ENCODE assay signal across 30 cellular contexts in genomic region chr6:14040042-14040441, GRCh38.
A peak's percentile ranks its signal among the peaks of the same experiment; 100 is the strongest.
DNase-seq lines count a peak whose midpoint lies in the region; ATAC-seq and TF ChIP-seq lines count a peak whose summit lies in the region.
"Had no signal": no experiment of that assay in that cellular context is flagged by ENCODE, and none has a peak within 500 bp of the region (broad histone marks: within the 10 kb centered on the region; RNA-seq: fewer than 3 reads in every experiment).

No MANE protein-coding gene starts in this region.

- H3K79me2 ChIP-seq in neural progenitor cell (ENCODE audit: low read depth) = no peaks in the 10 kb centered on the region

- H3K4me1 Mint-ChIP-seq in neural progenitor cell = peaks cover 5% of the 10 kb centered on the region
- H3K4me1 Mint-ChIP-seq in stimulated activated effector memory CD8-positive, alpha-beta T cell treated with anti-CD3 and anti-CD28 coated beads, Interleukin-12 subunit alpha, Interleukin-12 subunit beta, amount 100 ng/mL, for 72 hours = peaks cover 6% of the 10 kb centered on the region
- H3K4me1 Mint-ChIP-seq: activated naive CD8-positive, alpha-beta T cell treated with anti-CD3 and anti-CD28 coated beads, Interleukin-2, amount 10 ng/mL, durations not matched to agents 7 days and 5 days; CD4-positive, alpha-beta memory T cell; immature natural killer cell had no signal

- H3K36me3 Mint-ChIP-seq in neural progenitor cell = no peaks in the 10 kb centered on the region
- no peaks in the 10 kb centered on the region for H3K36me3 Mint-ChIP-seq in stimulated activated effector memory CD8-positive, alpha-beta T cell treated with anti-CD3 and anti-CD28 coated beads, Interleukin-12 subunit alpha, Interleukin-12 subunit beta, amount 100 ng/mL, for 72 hours
- H3K36me3 Mint-ChIP-seq: activated naive CD8-positive, alpha-beta T cell treated with anti-CD3 and anti-CD28 coated beads, Interleukin-2, amount 10 ng/mL, durations not matched to agents 7 days and 5 days; CD4-positive, alpha-beta memory T cell; immature natural killer cell had no signal

- H3K4me2 ChIP-seq in neural progenitor cell = no peak overlapping the region

- peaks cover 4% of the 10 kb centered on the region for H3K9me3 Mint-ChIP-seq in neural progenitor cell
- H3K9me3 Mint-ChIP-seq in stimulated activated effector memory CD8-positive, alpha-beta T cell treated with anti-CD3 and anti-CD28 coated beads, Interleukin-12 subunit alpha, Interleukin-12 subunit beta, amount 100 ng/mL, for 72 hours = no peaks in the 10 kb centered on the region
- H3K9me3 Mint-ChIP-seq: activated naive CD8-positive, alpha-beta T cell treated with anti-CD3 and anti-CD28 coated beads, Interleukin-2, amount 10 ng/mL, durations not matched to agents 7 days and 5 days; CD4-positive, alpha-beta memory T cell; immature natural killer cell had no signal

- H3F3A ChIP-seq in neural progenitor cell (ENCODE audit: low read depth) = no peaks in the 10 kb centered on the region

- peaks cover 3% of the 10 kb centered on the region for H3K27me3 Mint-ChIP-seq in neural progenitor cell (ENCODE audit: insufficient read depth, low read depth)

- TF ChIP-seq CTCF in neural progenitor cell (IDR thresholded peaks at IDR 0.05) = peak; percentile 36

- in situ Hi-C loops in SK-MEL-5 (cut with HindIII; ENCODE audit: low pct_unique_long_range_greater_than_20kb, low sequenced_read_pairs) = no loop called here

- H3K9ac ChIP-seq in neural progenitor cell = no peak overlapping the region

- no peak overlapping the region for H3K27ac Mint-ChIP-seq in neural progenitor cell
- H3K27ac Mint-ChIP-seq in stimulated activated effector memory CD8-positive, alpha-beta T cell treated with anti-CD3 and anti-CD28 coated beads, Interleukin-12 subunit alpha, Interleukin-12 subunit beta, amount 100 ng/mL, for 72 hours = no peak overlapping the region
- H3K27ac Mint-ChIP-seq: activated naive CD8-positive, alpha-beta T cell treated with anti-CD3 and anti-CD28 coated beads, Interleukin-2, amount 10 ng/mL, durations not matched to agents 7 days and 5 days; CD4-positive, alpha-beta memory T cell; immature natural killer cell had no signal

- H3K27ac ChIP-seq in neural progenitor cell = no peak overlapping the region
- H3K27ac ChIP-seq: ascending aorta, cardiac muscle cell, testis, WERI-Rb-1 had no signal

- H3K27me3 ChIP-seq in neural progenitor cell = no peaks in the 10 kb centered on the region
- H3K27me3 ChIP-seq: ascending aorta, cardiac muscle cell, testis had no signal

- no peak overlapping the region for H2AFZ ChIP-seq in neural progenitor cell (replicated peaks)

- H3K4me3 Mint-ChIP-seq in neural progenitor cell = no peak overlapping the region
- no peak overlapping the region for H3K4me3 Mint-ChIP-seq in stimulated activated effector memory CD8-positive, alpha-beta T cell treated with anti-CD3 and anti-CD28 coated beads, Interleukin-12 subunit alpha, Interleukin-12 subunit beta, amount 100 ng/mL, for 72 hours
- H3K4me3 Mint-ChIP-seq: activated naive CD8-positive, alpha-beta T cell treated with anti-CD3 and anti-CD28 coated beads, Interleukin-2, amount 10 ng/mL, durations not matched to agents 7 days and 5 days; CD4-positive, alpha-beta memory T cell; immature natural killer cell had no signal

- no peaks in the 10 kb centered on the region for H3K36me3 ChIP-seq in neural progenitor cell
- H3K36me3 ChIP-seq: ascending aorta, cardiac muscle cell, WERI-Rb-1 had no signal

- H3K9me3 ChIP-seq in neural progenitor cell (ENCODE audit: low read depth) = no peaks in the 10 kb centered on the region
- H3K9me3 ChIP-seq: ascending aorta, testis had no signal

- H3K4me3 ChIP-seq in neural progenitor cell = no peak overlapping the region
- H3K4me3 ChIP-seq: ascending aorta, cardiac muscle cell, testis had no signal

- ATAC-seq in stimulated activated effector memory CD8-positive, alpha-beta T cell treated with anti-CD3 and anti-CD28 coated beads, Interleukin-12 subunit alpha, Interleukin-12 subunit beta, amount 100 ng/mL, for 72 hours = no peak
- no peak for ATAC-seq in GM19467 (IDR thresholded peaks at IDR 0.05; ENCODE audit: unreplicated experiment)
- ATAC-seq: PC-3; stimulated activated naive CD8-positive, alpha-beta T cell treated with anti-CD3 and anti-CD28 coated beads, Interleukin-15, Interleukin-2, amounts not matched to agents 100 U/mL and 50 U/mL, for 24 hours had no signal

- no peaks in the 10 kb centered on the region for H4K20me1 ChIP-seq in neural progenitor cell (ENCODE audit: low read depth)

- peaks cover 14% of the 10 kb centered on the region for H3K4me1 ChIP-seq in neural progenitor cell
- H3K4me1 ChIP-seq: ascending aorta, testis had no signal

- peak; percentile 15 for DNase-seq in DMS53 (lab: John Stamatoyannopoulos, UW)
- DNase-seq in DMS53 treated with DMSO at 0.1 percent for 48 hours (lab: John Stamatoyannopoulos, UW; ENCODE audit: unreplicated experiment) = no peak
- peak; percentile 24 for DNase-seq in NCI-H1105 (lab: John Stamatoyannopoulos, UW)
- peak; percentile 57 for DNase-seq in SK-MEL-5 (ENCODE audit: low read depth, low spot score)
- DNase-seq in neural progenitor cell (ENCODE audit: low spot score) = no peak
- DNase-seq in NOMO-1 treated with DMSO at 0.1 percent for 48 hours (lab: John Stamatoyannopoulos, UW; ENCODE audit: unreplicated experiment) = no peak
- no peak for DNase-seq in stimulated activated effector memory CD8-positive, alpha-beta T cell treated with anti-CD3 and anti-CD28 coated beads, Interleukin-12 subunit alpha, Interleukin-12 subunit beta, amount 100 ng/mL, for 72 hours (ENCODE audit: low spot score in 2 of 2)
- DNase-seq: 8988T; activated CD4-positive, alpha-beta T cell treated with anti-CD3 and anti-CD28 coated beads for 48 hours; activated CD8-positive, alpha-beta memory T cell treated with anti-CD3 and anti-CD28 coated beads for 24 hours; activated effector memory CD4-positive, alpha-beta T cell treated with anti-CD3 and anti-CD28 coated beads, Interleukin-2, amount 50 U/mL, for 16 hours; activated naive CD8-positive, alpha-beta T cell treated with anti-CD3 and anti-CD28 coated beads, Interleukin-2, amount 10 ng/mL, durations not matched to agents 7 days and 5 days; activated T-cell treated with anti-CD3 and anti-CD28 coated beads, Interleukin-2, amount 50 U/mL, for 1 hour; AML-193; CD4-positive, alpha-beta memory T cell; DMS79; GF-D8; hypothalamus; immature natural killer cell; mesendoderm; MV-4-11; NCI-H187 treated with DMSO at 0.1 percent for 48 hours; PC-3; stimulated activated naive CD8-positive, alpha-beta T cell treated with anti-CD3 and anti-CD28 coated beads, Interleukin-15, Interleukin-2, amounts not matched to agents 100 U/mL and 50 U/mL, for 24 hours; T-helper 9 cell; testis; WERI-Rb-1 had no signal

Comparison
In these comparisons a context has a peak if more than half of its experiments do, and no peak if none do; other contexts are left out.
1. DNase-seq: peak in DMS53 (single experiment), NCI-H1105 (single experiment) and SK-MEL-5 (single experiment); none in DMS53 treated with DMSO at 0.1 percent for 48 hours (single experiment), neural progenitor cell (single experiment), NOMO-1 treated with DMSO at 0.1 percent for 48 hours (single experiment) and stimulated activated effector memory CD8-positive, alpha-beta T cell treated with anti-CD3 and anti-CD28 coated beads, Interleukin-12 subunit alpha, Interleukin-12 subunit beta, amount 100 ng/mL, for 72 hours (0 of 2).